17 cellular contexts compared by ENCODE assay signal in the genomic region with DNA sequence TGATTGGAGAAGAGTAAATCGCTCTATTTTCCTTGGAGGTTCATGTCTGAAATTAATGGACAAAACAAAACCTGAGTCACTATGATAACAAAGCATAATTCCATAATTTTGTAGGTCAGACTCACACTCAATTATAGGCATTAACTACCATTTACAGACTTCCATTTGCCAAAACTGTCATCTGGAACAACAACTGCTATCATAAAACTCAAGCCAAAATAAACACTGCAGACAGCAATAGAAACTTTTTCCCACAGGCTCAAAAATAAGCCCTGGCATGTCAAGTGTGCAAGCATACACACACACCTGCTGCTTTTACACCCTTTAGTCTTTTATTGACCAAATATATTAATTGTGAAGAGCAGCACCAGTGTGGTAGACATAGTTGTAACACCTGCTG. TPM values are rescaled to one million over a fixed set of nuclear protein-coding genes. Genes with fewer than 3 reads are reported as not detected.
DNase-seq lines count a peak whose midpoint lies in the region; ATAC-seq, FAIRE-seq and TF ChIP-seq lines count a peak whose summit lies in the region.
"Had no signal": no experiment of that assay in that cellular context is flagged by ENCODE, and none has a peak within 500 bp of the region (broad histone marks: within the 10 kb centered on the region; RNA-seq: fewer than 3 reads in every experiment).

No MANE protein-coding gene starts in this region.

- POLR2A ChIA-PET in T-cell (lab: Charles Lee): no interaction called here

- no peaks in the 10 kb centered on the region for H3K9me3 ChIP-seq in hepatocyte (ENCODE audit: low read depth)
- H3K9me3 ChIP-seq: Caco-2, right atrium auricular region had no signal

- no peaks in the 10 kb centered on the region for H3K27me3 ChIP-seq in hepatocyte
- H3K27me3 ChIP-seq: cardiac muscle cell, right atrium auricular region had no signal

- no peak for ATAC-seq in T-cell (replicated peaks in 1 of 4)
- ATAC-seq: activated naive CD8-positive, alpha-beta T cell treated with anti-CD3 and anti-CD28 coated beads, Interleukin-2, amount 50 U/mL, for 24 hours had no signal

- H3K27ac ChIP-seq in hepatocyte: peak overlapping the region; percentile 40
- H3K27ac ChIP-seq: cardiac muscle cell, right atrium auricular region had no signal

- H3K4me3 ChIP-seq in hepatocyte: no peak overlapping the region
- H3K4me3 ChIP-seq: cardiac muscle cell, right atrium auricular region had no signal

- no peaks in the 10 kb centered on the region for H3K36me3 ChIP-seq in hepatocyte (replicated peaks; ENCODE audit: insufficient read depth, low read depth)

- peak; percentile 82 for DNase-seq in DMS 273 treated with DMSO at 0.1 percent for 48 hours (lab: John Stamatoyannopoulos, UW)
- peak; percentile 82 for DNase-seq in NCI-H1417 treated with DMSO at 0.1 percent for 48 hours (lab: John Stamatoyannopoulos, UW)
- peak; percentile 94 for DNase-seq in NCI-H774 (lab: John Stamatoyannopoulos, UW)
- no peak for DNase-seq in hepatocyte (ENCODE audit: low spot score)
- DNase-seq in GM19239 (ENCODE audit: insufficient read length, low spot score): no peak
- DNase-seq in inferior parietal cortex (ENCODE audit: extremely low spot score): no peak
- no peak for DNase-seq in SIG-M5 (lab: John Stamatoyannopoulos, UW)
- no peak for DNase-seq in T-cell
- DNase-seq: activated CD4-positive, alpha-beta T cell treated with anti-CD3 and anti-CD28 coated beads, Interleukin-2, amount 50 U/mL, for 48 hours; activated naive CD8-positive, alpha-beta T cell treated with anti-CD3 and anti-CD28 coated beads, Interleukin-2, amount 50 U/mL, for 24 hours; Caco-2; HFFc6; NCI-H187; stimulated activated CD4-positive, alpha-beta T cell treated with anti-CD3 and anti-CD28 coated beads, Interleukin-1b, Interleukin-23, amount 100 ng/mL, for 48 hours had no signal

- H4K20me1 ChIP-seq in hepatocyte (ENCODE audit: insufficient read depth, poor library complexity, severe bottlenecking): no peaks in the 10 kb centered on the region

- no peaks in the 10 kb centered on the region for H3K9me2 ChIP-seq in hepatocyte (replicated peaks; ENCODE audit: insufficient read depth)

- H3K36me3 Mint-ChIP-seq in T-cell: peaks cover 36% of the 10 kb centered on the region

- peaks cover 7 to 13% (median 11%) of the 10 kb centered on the region in 3 donors for H3K4me1 Mint-ChIP-seq in T-cell

- no peak for FAIRE-seq in GM19239 (lab: Jason Lieb, UNC)

- no peak overlapping the region for H3K4me2 ChIP-seq in hepatocyte

- CTCF ChIA-PET in T-cell (lab: Charles Lee): no interaction called here

- peaks cover 31% of the 10 kb centered on the region for H3K79me2 ChIP-seq in hepatocyte

- WGBS in hepatocyte (ENCODE audit: low lambda C conversion rate, missing lambda C conversion rate): 100% methylated on average over 1 of the region's 1 CpG

- no peaks in the 10 kb centered on the region for H3K4me1 ChIP-seq in hepatocyte (ENCODE audit: insufficient read depth)
- H3K4me1 ChIP-seq: Caco-2 had no signal

- no peak overlapping the region for H3K4me3 Mint-ChIP-seq in T-cell
- H3K4me3 Mint-ChIP-seq: activated naive CD8-positive, alpha-beta T cell treated with anti-CD3 and anti-CD28 coated beads, Interleukin-2, amount 50 U/mL, for 24 hours; HFFc6 had no signal

- H3K27me3 Mint-ChIP-seq in T-cell: no peaks in the 10 kb centered on the region
- H3K27me3 Mint-ChIP-seq: activated naive CD8-positive, alpha-beta T cell treated with anti-CD3 and anti-CD28 coated beads, Interleukin-2, amount 50 U/mL, for 24 hours had no signal

- TF ChIP-seq CTCF in hepatocyte (IDR thresholded peaks at IDR 0.05; ENCODE audit: poor library complexity): no peak

- H2AFZ ChIP-seq in hepatocyte: no peak overlapping the region

- H3K27ac Mint-ChIP-seq in T-cell: no peak overlapping the region
- H3K27ac Mint-ChIP-seq: activated naive CD8-positive, alpha-beta T cell treated with anti-CD3 and anti-CD28 coated beads, Interleukin-2, amount 50 U/mL, for 24 hours; HFFc6 had no signal

- no peaks in the 10 kb centered on the region for H3K9me3 Mint-ChIP-seq in T-cell
- H3K9me3 Mint-ChIP-seq: activated naive CD8-positive, alpha-beta T cell treated with anti-CD3 and anti-CD28 coated beads, Interleukin-2, amount 50 U/mL, for 24 hours; HFFc6 had no signal

RNA-seq across cellular contexts. Expression of gene MRPS10, which starts 7.1 kb away (rescaled TPM):
- total RNA-seq in hepatocyte (38.6 and 42.8 TPM in 2 replicates), T-cell (10 to 100 TPM; 17.6 to 23.6 (median 20.5) TPM)
- polyA plus RNA-seq in hepatocyte: 26.8 and 27.7 TPM in 2 replicates

RNA-seq across cellular contexts. Expression of gene GUCA1B, which starts 15.8 kb away (rescaled TPM):
- total RNA-seq in hepatocyte (0.72 and 0.93 TPM in 2 replicates), T-cell (1 to 10 TPM; 1.3 to 5.3 (median 3.6) TPM)
- polyA plus RNA-seq in hepatocyte: 0.41 TPM in 1 of 2 replicates, not detected in the other
- polyA plus RNA-seq: cardiac muscle cell had no signal

RNA-seq across cellular contexts. Expression of gene GUCA1A, which starts 37.4 kb away (rescaled TPM):
- total RNA-seq in hepatocyte (0.43 and 0.92 TPM in 2 replicates), T-cell (not detected)
- polyA plus RNA-seq in hepatocyte: 0.75 and 3.1 TPM in 2 replicates
- total RNA-seq: Caco-2, HFFc6, lower leg skin, right atrium auricular region had no signal

Comparison
In these comparisons a context has a peak if more than half of its experiments do, and no peak if none do; other contexts are left out.
1. DNase-seq: peak in DMS 273 treated with DMSO at 0.1 percent for 48 hours (single experiment), NCI-H1417 treated with DMSO at 0.1 percent for 48 hours (single experiment) and NCI-H774 (single experiment); none in hepatocyte (single experiment), GM19239 (single experiment), inferior parietal cortex (single experiment), SIG-M5 (single experiment) and T-cell (0 of 34).